ENCODE assay signal across 8 cellular contexts in genomic region chr4:154551872-154552686, GRCh38. TPM values are rescaled to one million over a fixed set of nuclear protein-coding genes. Genes with fewer than 3 reads are reported as not detected.
DNase-seq lines count a peak whose midpoint lies in the region; ATAC-seq, FAIRE-seq and TF ChIP-seq lines count a peak whose summit lies in the region.

No MANE protein-coding gene starts in this region.

- intact Hi-C loops in upper lobe of right lung (cut with DNase I) = loop anchor here (10.0 kb wide), 1 partner anchor 73 kb away; no protein-coding TSS in a partner anchor

- no peaks in the 10 kb centered on the region for H3K27me3 Mint-ChIP-seq in GM23338 (ENCODE audit: insufficient read depth, low read depth, poor library complexity)

- DNase-seq in GM23338 (ENCODE audit: low spot score) (peak; percentile 71), LHCN-M2 (ENCODE audit: low read depth) (peak; percentile 72), RWPE2 (ENCODE audit: low spot score) (peak; percentile 47), germinal center (ENCODE audit: low spot score) (peak; percentile 45), trophoblast cell (peak; percentile 71 to 88), upper lobe of right lung (peak; percentile 77)
- peak; percentile 49 for DNase-seq in activated gamma-delta T cell treated with anti-CD3 and anti-CD28 coated beads, Interleukin-2, amount 50 U/mL, for 16 hours (ENCODE audit: low read depth)

- peaks cover 6% of the 10 kb centered on the region; the same call in 1 of the 2 replicates for H4K20me1 ChIP-seq in GM23338 (replicated peaks; ENCODE audit: insufficient read depth)

- H3K4me2 ChIP-seq in GM23338 (no peak overlapping the region), trophoblast cell (ENCODE audit: low read length) (no peak overlapping the region)

- no peak overlapping the region for H3K18ac ChIP-seq in trophoblast cell (ENCODE audit: low read length)

- no CpG with 5 or more reads among the region's 6 CpGs for WGBS in trophoblast cell (ENCODE audit: extremely low coverage, insufficient coverage, insufficient read length)

- H3F3A ChIP-seq in GM23338 (replicated peaks; ENCODE audit: low read depth) = no peaks in the 10 kb centered on the region

- no peak overlapping the region for H3K27ac ChIP-seq in GM23338 (ENCODE audit: low read depth)
- no peak overlapping the region for H3K27ac ChIP-seq in RWPE2 (ENCODE audit: poor library complexity, severe bottlenecking)
- no peak overlapping the region for H3K27ac ChIP-seq in trophoblast cell (ENCODE audit: low read depth, low read length)
- no peak overlapping the region for H3K27ac ChIP-seq in upper lobe of right lung

- H4K91ac ChIP-seq in trophoblast cell (ENCODE audit: low read depth, low read length) = no peak overlapping the region

- H2BK12ac ChIP-seq in trophoblast cell (ENCODE audit: low read length) = no peak overlapping the region

- no peak overlapping the region for H2AK5ac ChIP-seq in trophoblast cell (ENCODE audit: low read length)

- H2BK5ac ChIP-seq in trophoblast cell (ENCODE audit: low read depth, low read length, poor library complexity) = no peak overlapping the region

- no peak overlapping the region for H3K14ac ChIP-seq in trophoblast cell (ENCODE audit: low read length)

- H3K4ac ChIP-seq in trophoblast cell (ENCODE audit: low read depth, low read length) = no peak overlapping the region

- no peak overlapping the region for H2BK120ac ChIP-seq in trophoblast cell (ENCODE audit: insufficient read depth, low read length, poor library complexity)

- no peak overlapping the region for H3K4me3 ChIP-seq in GM23338
- H3K4me3 ChIP-seq in RWPE2 (ENCODE audit: severe bottlenecking) = no peak overlapping the region
- no peak overlapping the region for H3K4me3 ChIP-seq in trophoblast cell (ENCODE audit: low read depth, low read length)
- H3K4me3 ChIP-seq in upper lobe of right lung = no peak overlapping the region

- peaks cover 30% of the 10 kb centered on the region for H3K79me2 ChIP-seq in GM23338 (replicated peaks; ENCODE audit: insufficient read depth)
- H3K79me2 ChIP-seq in trophoblast cell (ENCODE audit: control insufficient read depth, insufficient read depth, low read length, poor library complexity) = peaks cover 3% of the 10 kb centered on the region

- no peak overlapping the region for H4K8ac ChIP-seq in trophoblast cell (ENCODE audit: low read depth, low read length)

- no peak overlapping the region for H4K12ac ChIP-seq in trophoblast cell (ENCODE audit: low read depth, low read length)

- no peak overlapping the region for H3K27ac Mint-ChIP-seq in GM23338

- H3K9me3 ChIP-seq in RWPE2 (ENCODE audit: severe bottlenecking) = no peaks in the 10 kb centered on the region
- no peaks in the 10 kb centered on the region for H3K9me3 ChIP-seq in trophoblast cell (ENCODE audit: insufficient read depth, low read depth, low read length)
- H3K9me3 ChIP-seq in upper lobe of right lung = no peaks in the 10 kb centered on the region

- no peaks in the 10 kb centered on the region for H3K79me1 ChIP-seq in trophoblast cell (ENCODE audit: low read length)

- FAIRE-seq in G401.6 (lab: Jason Lieb, UNC) = peak; percentile 89

- no peaks in the 10 kb centered on the region for H3K9me3 Mint-ChIP-seq in GM23338

- peaks cover 5% of the 10 kb centered on the region; the same call in 1 of the 2 replicates for H3K36me3 ChIP-seq in GM23338 (ENCODE audit: insufficient read depth)
- peaks cover 23% of the 10 kb centered on the region for H3K36me3 ChIP-seq in RWPE2 (ENCODE audit: low read depth)
- no peaks in the 10 kb centered on the region for H3K36me3 ChIP-seq in trophoblast cell (ENCODE audit: control insufficient read depth in 1 of 2, insufficient read depth in 2 of 2, low read length in 2 of 2)
- peaks cover 8% of the 10 kb centered on the region for H3K36me3 ChIP-seq in upper lobe of right lung

- H3K9ac ChIP-seq in trophoblast cell (ENCODE audit: low read length) = no peak overlapping the region

- TF ChIP-seq CTCF in GM23338 (conservative IDR thresholded peaks at IDR 0.05; ENCODE audit: low read depth in 2 of 2) = peak; percentile 75 to 89
- TF ChIP-seq CTCF in RWPE2 (IDR thresholded peaks at IDR 0.05; ENCODE audit: poor library complexity, severe bottlenecking) = peak; percentile 92
- TF ChIP-seq CTCF in upper lobe of right lung (IDR thresholded peaks at IDR 0.05) = peak; percentile 89

- no peak overlapping the region for H3K4me3 Mint-ChIP-seq in GM23338

- H3K27me3 ChIP-seq in GM23338 (ENCODE audit: insufficient read depth) (no peaks in the 10 kb centered on the region), RWPE2 (ENCODE audit: insufficient read depth, poor library complexity, severe bottlenecking) (no peaks in the 10 kb centered on the region), trophoblast cell (ENCODE audit: insufficient read depth, low read length) (no peaks in the 10 kb centered on the region), upper lobe of right lung (no peaks in the 10 kb centered on the region)

- H3K4me1 Mint-ChIP-seq in GM23338 = peaks cover 8% of the 10 kb centered on the region

- H2AFZ ChIP-seq in GM23338 (no peak overlapping the region), trophoblast cell (ENCODE audit: insufficient read depth, low read length, poor library complexity) (no peak overlapping the region)

- no peaks in the 10 kb centered on the region for H3K9me2 ChIP-seq in GM23338 (ENCODE audit: insufficient read depth)

- H3K23ac ChIP-seq in trophoblast cell (ENCODE audit: low read length) = no peak overlapping the region

- H3K36me3 Mint-ChIP-seq in GM23338 (ENCODE audit: low read depth) = peaks cover 8% of the 10 kb centered on the region

- ATAC-seq in GM23338 = peak; percentile 43
- peak; percentile 68 for ATAC-seq in RWPE2 (ENCODE audit: low read depth)
- peak; percentile 83 for ATAC-seq in upper lobe of right lung

- peaks cover 8% of the 10 kb centered on the region; the same call in 1 of the 2 replicates for H3K4me1 ChIP-seq in GM23338 (ENCODE audit: insufficient read depth)
- peaks cover 12% of the 10 kb centered on the region for H3K4me1 ChIP-seq in RWPE2 (ENCODE audit: insufficient read depth, poor library complexity, severe bottlenecking)
- H3K4me1 ChIP-seq in trophoblast cell (ENCODE audit: control insufficient read depth in 1 of 2, insufficient read depth in 2 of 2, low read length in 2 of 2) = peaks cover 0 to 5% of the 10 kb centered on the region in 2 experiments
- H3K4me1 ChIP-seq in upper lobe of right lung = peaks cover 19% of the 10 kb centered on the region

TF ChIP-seq in GM23338, 12 proteins besides CTCF, POLR2A, EP300 and RAD21 (continues in another document):
- no peak for TF ChIP-seq EZH2phosphoT487 (IDR thresholded peaks at IDR 0.05; ENCODE audit: unreplicated experiment)
- TF ChIP-seq REST (IDR thresholded peaks at IDR 0.05; ENCODE audit: unreplicated experiment) = no peak
- no peak for TF ChIP-seq CREB1 (CRISPR knock-in tag; IDR thresholded peaks at IDR 0.05; ENCODE audit: low read depth)
- TF ChIP-seq EZH2 (IDR thresholded peaks at IDR 0.05; ENCODE audit: low read depth, unreplicated experiment) = no peak
- TF ChIP-seq JUNB (IDR thresholded peaks at IDR 0.05; ENCODE audit: unreplicated experiment) = no peak
- TF ChIP-seq ETS1 (IDR thresholded peaks at IDR 0.05) = no peak

RNA-seq across cellular contexts. Expression of gene PLRG1, which starts 1.9 kb away (rescaled TPM):
- total RNA-seq in GM23338 (2014; rRNA removed; shearing (Covaris generic)) = 74.2 and 82.7 TPM in 2 replicates
- polyA plus RNA-seq in GM23338 (2016; fragmentation: Nextera tagmentation; extraction: Ambion mirVana) = 73.3 and 77.3 TPM in 2 replicates
- total RNA-seq in LHCN-M2 (2014; rRNA removed) (51.7 and 63.0 TPM in 2 replicates), upper lobe of right lung (68.8 TPM)
- 41.3 TPM for polyA plus RNA-seq in LHCN-M2 (2012)
- polyA plus RNA-seq in trophoblast cell (2013) = 86.8 and 95.1 TPM in 2 replicates

RNA-seq across cellular contexts. Expression of gene FGB, which starts 10.7 kb away (rescaled TPM):
- total RNA-seq in GM23338 (2014; rRNA removed; shearing (Covaris generic)) = not detected in 2 replicates
- polyA plus RNA-seq in GM23338 (2016; fragmentation: Nextera tagmentation; extraction: Ambion mirVana) = not detected in 2 replicates
- total RNA-seq in LHCN-M2 (2014; rRNA removed) (not detected in 2 replicates), upper lobe of right lung (1.2 TPM)
- not detected for polyA plus RNA-seq in LHCN-M2 (2012)
- 0.03 TPM in 1 of 2 replicates, not detected in the other for polyA plus RNA-seq in trophoblast cell (2013)

RNA-seq across cellular contexts. Expression of gene FGA, which starts 38.5 kb away (rescaled TPM):
- not detected in 2 replicates for total RNA-seq in GM23338 (2014; rRNA removed; shearing (Covaris generic))
- not detected in 2 replicates for polyA plus RNA-seq in GM23338 (2016; fragmentation: Nextera tagmentation; extraction: Ambion mirVana)
- total RNA-seq in LHCN-M2 (2014; rRNA removed) = not detected in 2 replicates
- not detected for polyA plus RNA-seq in LHCN-M2 (2012)
- not detected in 2 replicates for polyA plus RNA-seq in trophoblast cell (2013)
- total RNA-seq in upper lobe of right lung = 39.5 TPM

Comparison
In these comparisons a context has a peak if more than half of its experiments do, and no peak if none do; other contexts are left out.
1. RNA of gene FGA, which starts 38.5 kb away (total RNA-seq): 39.5 TPM in upper lobe of right lung (single experiment); not detected in GM23338 and not detected in LHCN-M2; every median in the first group is over 10 times any median in the second.
2. Peak in every context shown above with its lines, with median percentiles within 50 percentile points of each other: ATAC-seq, DNase-seq and CTCF ChIP-seq.